Comparison of ENCODE assay signal across 8 cellular contexts in the genomic region with DNA sequence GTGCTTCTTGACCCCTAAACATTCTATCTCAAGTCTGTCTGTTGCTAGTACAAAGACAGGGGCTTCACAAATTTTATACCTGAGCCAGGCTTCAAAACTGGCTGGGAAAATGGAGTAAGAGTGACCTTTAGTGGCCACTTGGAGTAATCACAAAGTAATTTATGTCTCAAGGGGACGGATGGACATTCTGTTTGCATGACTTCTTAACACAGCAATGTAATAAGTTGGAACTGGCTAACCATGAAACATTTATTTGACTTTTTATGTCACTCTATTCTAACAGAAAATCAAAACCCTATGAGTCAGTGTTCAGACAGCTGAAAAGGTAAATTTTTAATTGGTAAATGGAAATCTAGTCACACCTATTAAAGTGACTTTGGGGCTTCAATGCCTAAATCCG.
DNase-seq lines count a peak whose midpoint lies in the region; ATAC-seq, FAIRE-seq and TF ChIP-seq lines count a peak whose summit lies in the region.

No MANE protein-coding gene starts in this region.

- 14% methylated on average over 2 of the region's 2 CpGs for WGBS in HepG2 (ENCODE audit: low lambda C conversion rate)

- CTCF ChIA-PET in HepG2 (lab: Yijun Ruan, JAX; ENCODE audit: low intra/inter-chr PET ratio, low total read pairs) = interaction anchor here (0.8 to 2.7 kb wide), 5 partner anchors 337 to 1534 kb away, joined by 3 to 14 read pairs (median 4); no protein-coding TSS in a partner anchor

- no peaks in the 10 kb centered on the region for H3K36me3 Mint-ChIP-seq in activated T-helper 2 cell treated with anti-CD3 and anti-CD28 coated beads, Interferon-gamma antibody, Interleukin-2, Interleukin-4, amounts not matched to agents 10 μg/mL and 5 μg/mL and 100 μg/mL, durations not matched to agents 14 hours and 24 hours and 36 hours (ENCODE audit: low read depth)

- H3K9me3 Mint-ChIP-seq in activated T-helper 2 cell treated with anti-CD3 and anti-CD28 coated beads, Interferon-gamma antibody, Interleukin-2, Interleukin-4, amounts not matched to agents 10 μg/mL and 5 μg/mL and 100 μg/mL, durations not matched to agents 14 hours and 24 hours and 36 hours = no peaks in the 10 kb centered on the region

- no peaks in the 10 kb centered on the region for H3K9me3 ChIP-seq in HepG2 (ENCODE audit: low read length)

- H3K4me1 ChIP-seq in HepG2 (ENCODE audit: insufficient read depth, low read length) = no peaks in the 10 kb centered on the region

- TF ChIP-seq POLR2A in HepG2 (IDR thresholded peaks at IDR 0.05; ENCODE audit: insufficient read depth in 1 of 2, low read depth in 2 of 2, low read length in 2 of 2) = no peak

- DNase-seq in GM03348 (ENCODE audit: low spot score) = peak; percentile 58
- peak; percentile 54 to 71 for DNase-seq in NCI-H526 (lab: John Stamatoyannopoulos, UW)
- peak; percentile 95 to 97 for DNase-seq in cardiac fibroblast (ENCODE audit: low read depth in 2 of 2)
- DNase-seq in HepG2 (ENCODE audit: low spot score) = peak; percentile 55
- DNase-seq in GF-D8 (lab: John Stamatoyannopoulos, UW) = no peak
- no peak for DNase-seq in DMS79 treated with DMSO at 0.1 percent for 48 hours (lab: John Stamatoyannopoulos, UW)
- no peak for DNase-seq in activated T-helper 2 cell treated with anti-CD3 and anti-CD28 coated beads, Interferon-gamma antibody, Interleukin-2, Interleukin-4, amounts not matched to agents 10 μg/mL and 5 μg/mL and 100 μg/mL, durations not matched to agents 14 hours and 24 hours and 36 hours (ENCODE audit: low spot score)

- H2AFZ ChIP-seq in HepG2 (ENCODE audit: low read length) = no peak overlapping the region

- TF ChIP-seq CTCF in cardiac fibroblast (IDR thresholded peaks at IDR 0.05; ENCODE audit: low read depth, low read length) (peak; percentile 60), HepG2 (CRISPR knock-in tag; IDR thresholded peaks at IDR 0.05) (peak; percentile 83)

- in situ Hi-C loops in HepG2 (cut with HindIII; ENCODE audit: extremely low pct_ligation_motif_present, low pct_unique_long_range_greater_than_20kb) = loop anchor here (5.0 to 25.0 kb wide), 5 partner anchors 340 to 1350 kb away; partner anchors contain the start of gene SPRY1

- H3K27me3 ChIP-seq in HepG2 (ENCODE audit: control insufficient read depth in 1 of 2, insufficient read depth in 2 of 2, low read length in 2 of 2) = no peaks in the 10 kb centered on the region

- no peaks in the 10 kb centered on the region for H3K36me3 ChIP-seq in HepG2 (replicated peaks in 1 of 2; ENCODE audit: control insufficient read depth in 1 of 2, insufficient read depth in 2 of 2, low read length in 2 of 2)

- H4K20me1 ChIP-seq in HepG2 (ENCODE audit: insufficient read depth, low read length) = no peaks in the 10 kb centered on the region

- H3K4me3 ChIP-seq in cardiac fibroblast (replicated peaks in 1 of 2; ENCODE audit: low read depth in 2 of 2, low read length in 2 of 2) (no peak overlapping the region), HepG2 (replicated peaks in 1 of 3; ENCODE audit: insufficient read depth in 1 of 3, low read depth in 2 of 3, low read length in 3 of 3) (no peak overlapping the region)

- no peaks in the 10 kb centered on the region for H3K79me2 ChIP-seq in HepG2 (ENCODE audit: insufficient read depth, low read length)

- no peak overlapping the region for H3K9ac ChIP-seq in HepG2 (ENCODE audit: insufficient read depth, low read depth, low read length)

- peak; percentile 65 for TF ChIP-seq RAD21 in HepG2 (CRISPR knock-in tag; IDR thresholded peaks at IDR 0.05)

- POLR2A ChIA-PET in HepG2 (lab: Yijun Ruan, JAX) = no interaction called here

- H3K4me2 ChIP-seq in HepG2 (ENCODE audit: low read depth, low read length) = no peak overlapping the region

- H3K27ac Mint-ChIP-seq in activated T-helper 2 cell treated with anti-CD3 and anti-CD28 coated beads, Interferon-gamma antibody, Interleukin-2, Interleukin-4, amounts not matched to agents 10 μg/mL and 5 μg/mL and 100 μg/mL, durations not matched to agents 14 hours and 24 hours and 36 hours = no peak overlapping the region

- H3K4me1 Mint-ChIP-seq in activated T-helper 2 cell treated with anti-CD3 and anti-CD28 coated beads, Interferon-gamma antibody, Interleukin-2, Interleukin-4, amounts not matched to agents 10 μg/mL and 5 μg/mL and 100 μg/mL, durations not matched to agents 14 hours and 24 hours and 36 hours (ENCODE audit: low read depth) = no peaks in the 10 kb centered on the region

- H3K27me3 Mint-ChIP-seq in activated T-helper 2 cell treated with anti-CD3 and anti-CD28 coated beads, Interferon-gamma antibody, Interleukin-2, Interleukin-4, amounts not matched to agents 10 μg/mL and 5 μg/mL and 100 μg/mL, durations not matched to agents 14 hours and 24 hours and 36 hours (ENCODE audit: low read depth) = no peaks in the 10 kb centered on the region

- TF ChIP-seq EP300 in HepG2 (IDR thresholded peaks at IDR 0.05; ENCODE audit: low read depth in 2 of 2, low read length in 2 of 2) (no peak), HepG2 (CRISPR knock-in tag; IDR thresholded peaks at IDR 0.05; ENCODE audit: borderline replicate concordance) (no peak)

- no peak overlapping the region for H3K27ac ChIP-seq in HepG2 (ENCODE audit: extremely low read length, insufficient read depth, low read length)

- intact Hi-C loops in HepG2 (cut with micrococcal nuclease; ENCODE audit: unreplicated experiment) = loop anchor here (1.0 to 10.0 kb wide), 8 partner anchors 339 to 1507 kb away; partner anchors contain the start of gene NUDT6
- intact Hi-C loops in activated T-helper 2 cell treated with anti-CD3 and anti-CD28 coated beads, Interferon-gamma antibody, Interleukin-2, Interleukin-4, amounts not matched to agents 10 μg/mL and 5 μg/mL and 100 μg/mL, durations not matched to agents 14 hours and 24 hours and 36 hours (cut with micrococcal nuclease) = loop anchor here (2.0 kb wide), 1 partner anchor 339 kb away; no protein-coding TSS in a partner anchor

- no peak overlapping the region for H3K4me3 Mint-ChIP-seq in activated T-helper 2 cell treated with anti-CD3 and anti-CD28 coated beads, Interferon-gamma antibody, Interleukin-2, Interleukin-4, amounts not matched to agents 10 μg/mL and 5 μg/mL and 100 μg/mL, durations not matched to agents 14 hours and 24 hours and 36 hours (ENCODE audit: low read depth)

- ATAC-seq in HG02798 (IDR thresholded peaks at IDR 0.05; ENCODE audit: poor library complexity, unreplicated experiment) (peak; percentile 78), HepG2 (peak; percentile 84)

- BruUV-seq in HepG2 (replicated peaks; lab: Mats Ljungman, UMichigan) = no TSS peak

- FAIRE-seq in HepG2 (lab: Jason Lieb, UNC) = peak; percentile 50

TF ChIP-seq in HepG2, 621 proteins besides CTCF, POLR2A, EP300 and RAD21:
- TF ChIP-seq ZNF672 (CRISPR knock-in tag; IDR thresholded peaks at IDR 0.05) = no peak
- TF ChIP-seq SMC3 (IDR thresholded peaks at IDR 0.05; ENCODE audit: low read length) = peak; percentile 82
- TF ChIP-seq MIXL1 (CRISPR knock-in tag; IDR thresholded peaks at IDR 0.05) = 0 out of 2 replicates have a peak, but pooled peaks have one; percentile 27
- TF ChIP-seq KLF16 (CRISPR knock-in tag; IDR thresholded peaks at IDR 0.05) = 0 out of 4 replicates have a peak, but pooled peaks of 1 of the 2 experiments have one; percentile 32
- TF ChIP-seq STAG1 (CRISPR knock-in tag; IDR thresholded peaks at IDR 0.05) = peak; percentile 95

Comparison
In these comparisons a context has a peak if more than half of its experiments do, and no peak if none do; other contexts are left out.
1. DNase-seq: peak in GM03348 (single experiment), NCI-H526 (2 of 2), cardiac fibroblast (2 of 2) and HepG2 (single experiment); none in GF-D8 (single experiment), DMS79 treated with DMSO at 0.1 percent for 48 hours (single experiment) and activated T-helper 2 cell treated with anti-CD3 and anti-CD28 coated beads, Interferon-gamma antibody, Interleukin-2, Interleukin-4, amounts not matched to agents 10 μg/mL and 5 μg/mL and 100 μg/mL, durations not matched to agents 14 hours and 24 hours and 36 hours (single experiment).